ENCODE assay signal across 1 cellular context in genomic region chr17:47708312-47708863, GRCh38.
TF ChIP-seq lines count a peak whose summit lies in the region.

No MANE protein-coding gene starts in this region.

TF ChIP-seq in WTC11, 78 proteins besides CTCF, POLR2A, EP300 and RAD21 (continued from another document):
- TF ChIP-seq ZNF425 (CRISPR knock-in tag; conservative IDR thresholded peaks at IDR 0.05) (no peak), SOX15 (CRISPR knock-in tag; IDR thresholded peaks at IDR 0.05) (no peak), SP1 (CRISPR knock-in tag; conservative IDR thresholded peaks at IDR 0.05) (no peak), RORB (CRISPR knock-in tag; IDR thresholded peaks at IDR 0.05) (no peak), ZNF396 (CRISPR knock-in tag; IDR thresholded peaks at IDR 0.05; ENCODE audit: borderline replicate concordance) (no peak)
- TF ChIP-seq, protein P1, sequence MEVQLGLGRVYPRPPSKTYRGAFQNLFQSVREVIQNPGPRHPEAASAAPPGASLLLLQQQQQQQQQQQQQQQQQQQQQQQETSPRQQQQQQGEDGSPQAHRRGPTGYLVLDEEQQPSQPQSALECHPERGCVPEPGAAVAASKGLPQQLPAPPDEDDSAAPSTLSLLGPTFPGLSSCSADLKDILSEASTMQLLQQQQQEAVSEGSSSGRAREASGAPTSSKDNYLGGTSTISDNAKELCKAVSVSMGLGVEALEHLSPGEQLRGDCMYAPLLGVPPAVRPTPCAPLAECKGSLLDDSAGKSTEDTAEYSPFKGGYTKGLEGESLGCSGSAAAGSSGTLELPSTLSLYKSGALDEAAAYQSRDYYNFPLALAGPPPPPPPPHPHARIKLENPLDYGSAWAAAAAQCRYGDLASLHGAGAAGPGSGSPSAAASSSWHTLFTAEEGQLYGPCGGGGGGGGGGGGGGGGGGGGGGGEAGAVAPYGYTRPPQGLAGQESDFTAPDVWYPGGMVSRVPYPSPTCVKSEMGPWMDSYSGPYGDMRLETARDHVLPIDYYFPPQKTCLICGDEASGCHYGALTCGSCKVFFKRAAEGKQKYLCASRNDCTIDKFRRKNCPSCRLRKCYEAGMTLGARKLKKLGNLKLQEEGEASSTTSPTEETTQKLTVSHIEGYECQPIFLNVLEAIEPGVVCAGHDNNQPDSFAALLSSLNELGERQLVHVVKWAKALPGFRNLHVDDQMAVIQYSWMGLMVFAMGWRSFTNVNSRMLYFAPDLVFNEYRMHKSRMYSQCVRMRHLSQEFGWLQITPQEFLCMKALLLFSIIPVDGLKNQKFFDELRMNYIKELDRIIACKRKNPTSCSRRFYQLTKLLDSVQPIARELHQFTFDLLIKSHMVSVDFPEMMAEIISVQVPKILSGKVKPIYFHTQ (CRISPR knock-in tag; IDR thresholded peaks at IDR 0.05): no peak
